ENCODE assay signal across 28 cellular contexts in genomic region chrX:129658429-129658828, GRCh38.
"Had no signal": no experiment of that assay in that cellular context is flagged by ENCODE, and none has a peak within 500 bp of the region (broad histone marks: within the 10 kb centered on the region; RNA-seq: fewer than 3 reads in every experiment).

No MANE protein-coding gene starts in this region.

- H3K36me3 Mint-ChIP-seq: naive thymus-derived CD4-positive, alpha-beta T cell; natural killer cell; neural progenitor cell; stimulated activated memory B cell treated with anti-CD40 and anti-IgM and Interleukin-4, amounts not matched to agents 10 μg/mL and 1 μg/mL and 100 μg/mL, for 72 hours had no signal

- H3K27ac Mint-ChIP-seq: natural killer cell; nephron; neural progenitor cell; progenitor cell of endocrine pancreas; stimulated activated memory B cell treated with anti-CD40 and anti-IgM and Interleukin-4, amounts not matched to agents 10 μg/mL and 1 μg/mL and 100 μg/mL, for 72 hours; stimulated activated naive CD8-positive, alpha-beta T cell treated with anti-CD3 and anti-CD28 coated beads, Interleukin-15, Interleukin-2, amounts not matched to agents 100 ng/mL and 50 ng/mL, for 24 hours had no signal

- H3K4me1 ChIP-seq: neural progenitor cell, parathyroid adenoma, psoas muscle, upper lobe of right lung, uterus had no signal

- H3K4me3 ChIP-seq: neural progenitor cell, ovary, psoas muscle, right lobe of liver, sigmoid colon, stomach, thoracic aorta, thyroid gland, tibial nerve, upper lobe of right lung, uterus had no signal

- H3K27ac ChIP-seq: neural progenitor cell, ovary, parathyroid adenoma, psoas muscle, right lobe of liver, sigmoid colon, stomach, thoracic aorta, thyroid gland, tibial nerve, upper lobe of right lung, uterus had no signal

- DNase-seq: naive thymus-derived CD4-positive, alpha-beta T cell; natural killer cell; occipital lobe; ovary; posterior cingulate gyrus; psoas muscle; right cardiac atrium; right lobe of liver; sigmoid colon; small intestine; stimulated activated CD4-positive, alpha-beta T cell treated with anti-CD3 and anti-CD28 coated beads, Interleukin-1b, Interleukin-23, amount 100 ng/mL, for 48 hours; stimulated activated CD4-positive, alpha-beta T cell treated with anti-CD3 and anti-CD28 coated beads, Interleukin-4, amount 100 ng/mL, for 1 hour; stimulated activated CD4-positive, alpha-beta T cell treated with anti-CD3 and anti-CD28 coated beads, Interleukin-4, amount 100 ng/mL, for 4 hours; stimulated activated CD8-positive, alpha-beta memory T cell treated with anti-CD3 and anti-CD28 coated beads, Interleukin-4, amount 100 ng/mL, for 48 hours; stimulated activated naive CD4-positive, alpha-beta T cell; stomach; thyroid gland; trophoblast cell; upper lobe of right lung; uterus had no signal

- H3K4me3 Mint-ChIP-seq: naive thymus-derived CD4-positive, alpha-beta T cell; natural killer cell; nephron; neural progenitor cell; stimulated activated memory B cell treated with anti-CD40 and anti-IgM and Interleukin-4, amounts not matched to agents 10 μg/mL and 1 μg/mL and 100 μg/mL, for 72 hours; stimulated activated naive CD8-positive, alpha-beta T cell treated with anti-CD3 and anti-CD28 coated beads, Interleukin-15, Interleukin-2, amounts not matched to agents 100 ng/mL and 50 ng/mL, for 24 hours had no signal

- H3K9me3 Mint-ChIP-seq: naive thymus-derived CD4-positive, alpha-beta T cell; natural killer cell; stimulated activated memory B cell treated with anti-CD40 and anti-IgM and Interleukin-4, amounts not matched to agents 10 μg/mL and 1 μg/mL and 100 μg/mL, for 72 hours; stimulated activated naive CD8-positive, alpha-beta T cell treated with anti-CD3 and anti-CD28 coated beads, Interleukin-15, Interleukin-2, amounts not matched to agents 100 ng/mL and 50 ng/mL, for 24 hours had no signal

- H3K9me3 ChIP-seq: psoas muscle, right lobe of liver, sigmoid colon, stomach, thoracic aorta, thyroid gland, tibial nerve, upper lobe of right lung, uterus had no signal

- H3K36me3 ChIP-seq: neural progenitor cell, ovary, right lobe of liver, sigmoid colon, stomach, thoracic aorta, thyroid gland, tibial nerve, upper lobe of right lung, uterus had no signal

- ATAC-seq: naive thymus-derived CD4-positive, alpha-beta T cell; natural killer cell; psoas muscle; right cardiac atrium; right lobe of liver; stimulated activated memory B cell treated with anti-CD40 and anti-IgM and Interleukin-4, amounts not matched to agents 10 μg/mL and 1 μg/mL and 100 μg/mL, for 72 hours had no signal
